Comparison of ENCODE assay signal across 8 cellular contexts in genomic region chr3:157606392-157607197, GRCh38.
DNase-seq lines count a peak whose midpoint lies in the region; ATAC-seq lines count a peak whose summit lies in the region.

No MANE protein-coding gene starts in this region.

- DNase-seq in CD1c-positive myeloid dendritic cell (ENCODE audit: extremely low spot score) (peak; percentile 59), NCI-H526 treated with DMSO at 0.1 percent for 48 hours (lab: John Stamatoyannopoulos, UW) (peak; percentile 48), middle frontal gyrus (ENCODE audit: extremely low spot score, low spot score) (peak; percentile 6)
- peak; percentile 63 to 72 for DNase-seq in activated CD4-positive, alpha-beta T cell treated with anti-CD3 and anti-CD28 coated beads, Interleukin-2, amount 50 U/mL, for 48 hours
- DNase-seq in effector CD8-positive, alpha-beta T cell (lab: John Stamatoyannopoulos, UW): peak; percentile 3
- DNase-seq in stimulated activated CD8-positive, alpha-beta memory T cell treated with anti-CD3 and anti-CD28 coated beads, Interleukin-4, amount 100 ng/mL, for 4 hours (ENCODE audit: low read depth in 2 of 2, low spot score in 1 of 2): peak; percentile 18 to 33

- ATAC-seq in GM19025 (IDR thresholded peaks at IDR 0.05; ENCODE audit: low read depth, unreplicated experiment): peak; percentile 83
- peak; percentile 96 for ATAC-seq in HG03139 (IDR thresholded peaks at IDR 0.05; ENCODE audit: unreplicated experiment)

Comparison
In these comparisons a context has a peak if more than half of its experiments do, and no peak if none do; other contexts are left out.
1. Peak in every context shown above with its lines: DNase-seq and ATAC-seq.
2. DNase-seq: peak in every context shown above with its lines; median percentile 68 in activated CD4-positive, alpha-beta T cell treated with anti-CD3 and anti-CD28 coated beads, Interleukin-2, amount 50 U/mL, for 48 hours; 59 in CD1c-positive myeloid dendritic cell; 48 in NCI-H526 treated with DMSO at 0.1 percent for 48 hours; 26 in stimulated activated CD8-positive, alpha-beta memory T cell treated with anti-CD3 and anti-CD28 coated beads, Interleukin-4, amount 100 ng/mL, for 4 hours; 6 in middle frontal gyrus; 3 in effector CD8-positive, alpha-beta T cell.